13 cellular contexts compared by ENCODE assay signal in the genomic region with DNA sequence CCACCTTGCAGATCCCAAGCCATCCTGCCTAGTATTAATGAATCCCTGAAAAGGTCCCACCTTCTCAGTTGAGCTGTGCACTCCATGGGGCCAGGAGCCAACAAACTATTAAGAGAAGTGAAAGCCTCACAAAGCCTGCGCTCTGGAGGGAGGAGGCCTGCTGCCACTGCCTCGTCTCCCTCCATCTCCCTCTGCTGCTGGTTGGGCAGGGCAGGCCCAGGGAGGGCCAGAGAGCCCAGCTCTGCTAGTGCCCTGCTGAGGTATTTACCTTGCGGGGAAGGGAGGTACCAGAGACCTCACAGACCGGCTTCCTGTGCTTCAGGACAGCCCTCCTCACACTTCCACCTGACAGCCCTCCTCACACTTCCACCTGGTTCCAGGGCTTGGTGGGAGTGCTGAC.
"Had no signal": no experiment of that assay in that cellular context is flagged by ENCODE, and none has a peak within 500 bp of the region (broad histone marks: within the 10 kb centered on the region; RNA-seq: fewer than 3 reads in every experiment).

No MANE protein-coding gene starts in this region.

- H3K9me3 Mint-ChIP-seq: activated CD4-positive, alpha-beta memory T cell treated with anti-CD3 and anti-CD28 coated beads, Interleukin-2, amount 10 ng/mL, durations not matched to agents 7 days and 5 days; activated naive CD8-positive, alpha-beta T cell treated with anti-CD3 and anti-CD28 coated beads, Interleukin-2, amount 50 U/mL, for 24 hours; activated T-cell treated with anti-CD3 and anti-CD28 coated beads, Interleukin-2, amount 50 U/mL, for 72 hours; natural killer cell treated with Interleukin-12 subunit alpha and Interleukin-12 subunit beta and Interleukin-15 and Interleukin-18, amount 100 ng/mL, for 72 hours; stimulated activated naive CD8-positive, alpha-beta T cell treated with anti-CD3 and anti-CD28 coated beads, Interleukin-15, Interleukin-2, amounts not matched to agents 100 ng/mL and 50 ng/mL, for 24 hours; T-helper 2 cell treated with Interferon-gamma antibody and Interleukin-4, amounts not matched to agents 5 μg/mL and 100 μg/mL, for 36 hours had no signal

- H3K27me3 ChIP-seq: ascending aorta, esophagus squamous epithelium, heart left ventricle had no signal

- H3K9me3 ChIP-seq: ascending aorta, esophagus squamous epithelium, heart left ventricle had no signal

- H3K36me3 Mint-ChIP-seq: natural killer cell treated with Interleukin-12 subunit alpha and Interleukin-12 subunit beta and Interleukin-15 and Interleukin-18, amount 100 ng/mL, for 72 hours had no signal

- H3K4me3 Mint-ChIP-seq: activated CD4-positive, alpha-beta memory T cell treated with anti-CD3 and anti-CD28 coated beads, Interleukin-2, amount 10 ng/mL, durations not matched to agents 7 days and 5 days; activated naive CD8-positive, alpha-beta T cell treated with anti-CD3 and anti-CD28 coated beads, Interleukin-2, amount 50 U/mL, for 24 hours; activated T-cell treated with anti-CD3 and anti-CD28 coated beads, Interleukin-2, amount 50 U/mL, for 72 hours; natural killer cell treated with Interleukin-12 subunit alpha and Interleukin-12 subunit beta and Interleukin-15 and Interleukin-18, amount 100 ng/mL, for 72 hours; stimulated activated naive CD8-positive, alpha-beta T cell treated with anti-CD3 and anti-CD28 coated beads, Interleukin-15, Interleukin-2, amounts not matched to agents 100 ng/mL and 50 ng/mL, for 24 hours; T-helper 2 cell treated with Interferon-gamma antibody and Interleukin-4, amounts not matched to agents 5 μg/mL and 100 μg/mL, for 36 hours had no signal

- H3K27me3 Mint-ChIP-seq: activated CD4-positive, alpha-beta memory T cell treated with anti-CD3 and anti-CD28 coated beads, Interleukin-2, amount 10 ng/mL, durations not matched to agents 7 days and 5 days; activated naive CD8-positive, alpha-beta T cell treated with anti-CD3 and anti-CD28 coated beads, Interleukin-2, amount 50 U/mL, for 24 hours; stimulated activated naive CD8-positive, alpha-beta T cell treated with anti-CD3 and anti-CD28 coated beads, Interleukin-15, Interleukin-2, amounts not matched to agents 100 ng/mL and 50 ng/mL, for 24 hours had no signal

- DNase-seq: activated CD4-positive, alpha-beta memory T cell treated with anti-CD3 and anti-CD28 coated beads, Interleukin-2, amount 10 ng/mL, durations not matched to agents 7 days and 5 days; activated CD8-positive, alpha-beta memory T cell treated with anti-CD3 and anti-CD28 coated beads, Interleukin-2, amount 50 U/mL, for 4 hours; activated naive CD8-positive, alpha-beta T cell treated with anti-CD3 and anti-CD28 coated beads, Interleukin-2, amount 50 U/mL, for 24 hours; activated T-cell treated with anti-CD3 and anti-CD28 coated beads, Interleukin-2, amount 50 U/mL, for 72 hours; esophagus squamous epithelium; foreskin fibroblast; heart left ventricle; islet precursor cell; stimulated activated CD4-positive, alpha-beta T cell treated with anti-CD3 and anti-CD28 coated beads, Interleukin-2, amount 100 ng/mL, for 48 hours had no signal

- H3K36me3 ChIP-seq: ascending aorta, heart left ventricle had no signal

- H3K27ac Mint-ChIP-seq: activated CD4-positive, alpha-beta memory T cell treated with anti-CD3 and anti-CD28 coated beads, Interleukin-2, amount 10 ng/mL, durations not matched to agents 7 days and 5 days; activated naive CD8-positive, alpha-beta T cell treated with anti-CD3 and anti-CD28 coated beads, Interleukin-2, amount 50 U/mL, for 24 hours; activated T-cell treated with anti-CD3 and anti-CD28 coated beads, Interleukin-2, amount 50 U/mL, for 72 hours; natural killer cell treated with Interleukin-12 subunit alpha and Interleukin-12 subunit beta and Interleukin-15 and Interleukin-18, amount 100 ng/mL, for 72 hours; stimulated activated naive CD8-positive, alpha-beta T cell treated with anti-CD3 and anti-CD28 coated beads, Interleukin-15, Interleukin-2, amounts not matched to agents 100 ng/mL and 50 ng/mL, for 24 hours; T-helper 2 cell treated with Interferon-gamma antibody and Interleukin-4, amounts not matched to agents 5 μg/mL and 100 μg/mL, for 36 hours had no signal

- H3K4me1 ChIP-seq: ascending aorta had no signal

- H3K27ac ChIP-seq: ascending aorta, heart left ventricle had no signal

- H3K4me3 ChIP-seq: ascending aorta, esophagus squamous epithelium, heart left ventricle had no signal
